Comparison of ENCODE assay signal across 19 cellular contexts in the genomic region with DNA sequence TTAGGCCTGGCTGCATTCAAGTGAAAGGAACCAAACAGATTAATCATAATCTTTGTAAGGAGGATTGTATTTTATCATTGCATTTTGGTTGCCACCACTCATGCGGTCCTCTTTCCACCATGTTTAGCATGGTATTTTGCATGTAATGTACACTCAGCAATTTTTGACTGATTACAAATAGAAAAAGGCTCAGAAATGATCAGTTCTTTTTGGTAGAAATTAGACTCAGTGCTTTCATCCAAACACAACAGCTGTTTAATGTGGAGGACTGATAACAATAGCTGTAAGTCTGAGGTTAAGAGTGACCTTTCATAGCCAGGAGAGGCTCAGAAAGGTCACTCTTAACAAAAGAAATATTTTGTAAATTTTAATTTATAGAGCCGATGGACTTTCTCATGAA. TPM values are rescaled to one million over a fixed set of nuclear protein-coding genes. Genes with fewer than 3 reads are reported as not detected.
DNase-seq lines count a peak whose midpoint lies in the region; ATAC-seq, FAIRE-seq and TF ChIP-seq lines count a peak whose summit lies in the region.
"Had no signal": no experiment of that assay in that cellular context is flagged by ENCODE, and none has a peak within 500 bp of the region (broad histone marks: within the 10 kb centered on the region; RNA-seq: fewer than 3 reads in every experiment).

No MANE protein-coding gene starts in this region.

- no peak for TF ChIP-seq EP300 in HepG2 (IDR thresholded peaks at IDR 0.05; ENCODE audit: low read depth in 2 of 2, low read length in 2 of 2)
- TF ChIP-seq EP300 in HepG2 (CRISPR knock-in tag; IDR thresholded peaks at IDR 0.05; ENCODE audit: borderline replicate concordance), result no peak

- no peaks in the 10 kb centered on the region for H3K4me1 ChIP-seq in HepG2 (ENCODE audit: insufficient read depth, low read length)
- no peaks in the 10 kb centered on the region for H3K4me1 ChIP-seq in right lobe of liver
- H3K4me1 ChIP-seq in SJCRH30, result peaks cover 38% of the 10 kb centered on the region
- no peaks in the 10 kb centered on the region for H3K4me1 ChIP-seq in keratinocyte (ENCODE audit: control insufficient read depth, extremely low read depth, insufficient read depth, low read length)

- FAIRE-seq in HepG2 (lab: Jason Lieb, UNC), result no peak
- peak; percentile 34 for FAIRE-seq in keratinocyte (lab: Jason Lieb, UNC)
- no peak for FAIRE-seq in frontal cortex (lab: Jason Lieb, UNC)
- FAIRE-seq: RCC 7860 had no signal

- TF ChIP-seq POLR2A in HepG2 (IDR thresholded peaks at IDR 0.05; ENCODE audit: insufficient read depth in 1 of 2, low read depth in 2 of 2, low read length in 2 of 2) (no peak), right lobe of liver (IDR thresholded peaks at IDR 0.05) (no peak)

- no peak for DNase-seq in HepG2 (ENCODE audit: low spot score)
- no peak for DNase-seq in right lobe of liver
- DNase-seq in SJCRH30, result peak in 1 of 2 experiments; percentile 60
- DNase-seq in keratinocyte (ENCODE audit: low read depth, low spot score), result no peak
- DNase-seq in NCI-H2029 treated with DMSO at 0.1 percent for 48 hours (lab: John Stamatoyannopoulos, UW), result no peak
- DNase-seq in frontal cortex (ENCODE audit: low spot score in 2 of 2), result no peak
- DNase-seq in SKM-1 treated with dmso at 0.1 percent for 144 hours (lab: John Stamatoyannopoulos, UW; ENCODE audit: unreplicated experiment), result no peak
- DNase-seq: CD4-positive, alpha-beta T cell; DMS53; HCEC 1CT; KBM-7; MM.1S; NCI-H1694; NCI-H2081; NCI-H2227 treated with DMSO at 0.1 percent for 48 hours; NCI-H526 treated with DMSO at 0.1 percent for 48 hours; T-helper 1 cell had no signal

- in situ Hi-C loops in HepG2 (cut with HindIII; ENCODE audit: extremely low pct_ligation_motif_present, low pct_unique_long_range_greater_than_20kb), result no loop called here

- H3K27ac ChIP-seq in HepG2 (ENCODE audit: extremely low read length, insufficient read depth, low read length), result no peak overlapping the region
- no peak overlapping the region for H3K27ac ChIP-seq in right lobe of liver
- H3K27ac ChIP-seq in SJCRH30, result peak overlapping the region; percentile 97
- no peak overlapping the region for H3K27ac ChIP-seq in keratinocyte (ENCODE audit: control insufficient read depth, insufficient read depth, low read length)
- H3K27ac ChIP-seq: BLaER1 treated with 17β-estradiol and CSF1 and Interleukin-3, amounts not matched to agents 10 nM and 100 nM had no signal

- intact Hi-C loops in HepG2 (cut with micrococcal nuclease; ENCODE audit: unreplicated experiment), result no loop called here
- intact Hi-C loops in right lobe of liver (cut with DNase I), result no loop called here

- H4K20me1 ChIP-seq in HepG2 (ENCODE audit: insufficient read depth, low read length) (no peaks in the 10 kb centered on the region), keratinocyte (ENCODE audit: control insufficient read depth, extremely low read depth, insufficient read depth, low read length) (no peaks in the 10 kb centered on the region)
- H4K20me1 ChIP-seq: BLaER1 treated with 17β-estradiol and CSF1 and Interleukin-3, amounts not matched to agents 10 nM and 100 nM had no signal

- CTCF ChIA-PET in HepG2 (lab: Yijun Ruan, JAX; ENCODE audit: low intra/inter-chr PET ratio, low total read pairs), result no interaction called here

- POLR2A ChIA-PET in HepG2 (lab: Yijun Ruan, JAX), result no interaction called here

- BruUV-seq in HepG2 (replicated peaks; lab: Mats Ljungman, UMichigan), result no TSS peak

- H3K9me3 ChIP-seq in HepG2 (ENCODE audit: low read length), result no peaks in the 10 kb centered on the region
- no peaks in the 10 kb centered on the region for H3K9me3 ChIP-seq in right lobe of liver
- no peaks in the 10 kb centered on the region for H3K9me3 ChIP-seq in SJCRH30 (replicated peaks)
- H3K9me3 ChIP-seq in keratinocyte (ENCODE audit: control insufficient read depth, low read depth, low read length), result no peaks in the 10 kb centered on the region

- dilution Hi-C loops in keratinocyte (cut with MboI; ENCODE audit: extremely low pct_ligation_motif_present, low sequenced_read_pairs), result no loop called here

- H3K4me2 ChIP-seq in HepG2 (ENCODE audit: low read depth, low read length), result no peak overlapping the region
- H3K4me2 ChIP-seq in keratinocyte (ENCODE audit: control insufficient read depth, extremely low read depth, insufficient read depth, low read depth, low read length), result no peak overlapping the region

- H3K27me3 ChIP-seq in HepG2 (ENCODE audit: control insufficient read depth in 1 of 2, insufficient read depth in 2 of 2, low read length in 2 of 2), result no peaks in the 10 kb centered on the region
- no peaks in the 10 kb centered on the region for H3K27me3 ChIP-seq in right lobe of liver
- no peaks in the 10 kb centered on the region for H3K27me3 ChIP-seq in SJCRH30
- no peaks in the 10 kb centered on the region for H3K27me3 ChIP-seq in keratinocyte (ENCODE audit: control insufficient read depth, extremely low read depth, insufficient read depth, low read length)
- H3K27me3 ChIP-seq: BLaER1 treated with 17β-estradiol and CSF1 and Interleukin-3, amounts not matched to agents 10 nM and 100 nM had no signal

- no peak overlapping the region for H2AFZ ChIP-seq in HepG2 (ENCODE audit: low read length)
- no peak overlapping the region for H2AFZ ChIP-seq in keratinocyte (ENCODE audit: control insufficient read depth, low read length)

- no peaks in the 10 kb centered on the region for H3K36me3 ChIP-seq in HepG2 (replicated peaks in 1 of 2; ENCODE audit: control insufficient read depth in 1 of 2, insufficient read depth in 2 of 2, low read length in 2 of 2)
- H3K36me3 ChIP-seq in right lobe of liver, result no peaks in the 10 kb centered on the region
- H3K36me3 ChIP-seq in SJCRH30, result peaks cover 2% of the 10 kb centered on the region; the same call in 1 of the 2 replicates
- H3K36me3 ChIP-seq in keratinocyte (ENCODE audit: control insufficient read depth in 2 of 2, extremely low read depth in 1 of 2, insufficient read depth in 2 of 2, low read length in 2 of 2), result peaks cover 0 to 3% of the 10 kb centered on the region in 2 experiments

- 85% methylated on average over 2 of the region's 2 CpGs for WGBS in HepG2 (ENCODE audit: low lambda C conversion rate)
- WGBS in right lobe of liver (ENCODE audit: insufficient coverage, low coverage, low lambda C conversion rate, missing lambda C conversion rate), result 92% methylated on average over 2 of the region's 2 CpGs

- H3K79me2 ChIP-seq in HepG2 (ENCODE audit: insufficient read depth, low read length), result no peaks in the 10 kb centered on the region
- no peaks in the 10 kb centered on the region for H3K79me2 ChIP-seq in keratinocyte (ENCODE audit: control insufficient read depth, insufficient read depth, low read length)

- H3K4me3 ChIP-seq in HepG2 (replicated peaks in 1 of 3; ENCODE audit: insufficient read depth in 1 of 3, low read depth in 2 of 3, low read length in 3 of 3) (no peak overlapping the region), right lobe of liver (no peak overlapping the region), SJCRH30 (no peak overlapping the region), keratinocyte (ENCODE audit: control insufficient read depth in 2 of 3, extremely low read depth in 1 of 3, insufficient read depth in 2 of 3, low read depth in 1 of 3, low read length in 3 of 3) (no peak overlapping the region)
- H3K4me3 ChIP-seq: BLaER1 treated with 17β-estradiol and CSF1 and Interleukin-3, amounts not matched to agents 10 nM and 100 nM had no signal

- ATAC-seq in HepG2, result no peak
- ATAC-seq in right lobe of liver, result no peak

- H3K9me1 ChIP-seq in keratinocyte (ENCODE audit: control insufficient read depth, extremely low read depth, insufficient read depth, low read length), result no peaks in the 10 kb centered on the region

- H3K9ac ChIP-seq in HepG2 (ENCODE audit: insufficient read depth, low read depth, low read length) (no peak overlapping the region), keratinocyte (ENCODE audit: control insufficient read depth, extremely low read depth, insufficient read depth, low read length) (no peak overlapping the region)
- H3K9ac ChIP-seq: BLaER1 treated with 17β-estradiol and CSF1 and Interleukin-3, amounts not matched to agents 10 nM and 100 nM had no signal

- no peak for TF ChIP-seq RAD21 in HepG2 (CRISPR knock-in tag; IDR thresholded peaks at IDR 0.05)

- no peak for TF ChIP-seq CTCF in HepG2 (CRISPR knock-in tag; IDR thresholded peaks at IDR 0.05)
- no peak for TF ChIP-seq CTCF in right lobe of liver (IDR thresholded peaks at IDR 0.05)
- TF ChIP-seq CTCF in keratinocyte (optimal IDR thresholded peaks at IDR 0.05 in 1 of 3, IDR thresholded peaks at IDR 0.05 in 1 of 3, conservative IDR thresholded peaks at IDR 0.05 in 1 of 3; ENCODE audit: extremely low read depth in 1 of 3, insufficient read depth in 2 of 3, low read length in 3 of 3), result no peak

RNA-seq across cellular contexts. Expression of a gene that starts 25.3 kb away (rescaled TPM):
- total RNA-seq in HepG2 (2016; rRNA removed; fragmentation: Illumina TruSeq; extraction: Trizol) (53.2 and 71.9 TPM in 2 replicates), right lobe of liver (10 to 100 TPM; 10.9 to 21.4 (median 16.8) TPM), frontal cortex (40.8 TPM)
- total RNA-seq in HepG2 (2016; cell fraction: cytosol; rRNA removed; fragmentation: Illumina TruSeq; extraction: Trizol; ENCODE audit: low read depth), result 33.1 and 38.2 TPM in 2 replicates
- 46.8 and 68.3 TPM in 2 replicates for total RNA-seq in HepG2 (2016; cell fraction: insoluble cytoplasmic fraction; rRNA removed; fragmentation: Illumina TruSeq; extraction: Trizol)
- 65.5 and 77.5 TPM in 2 replicates for total RNA-seq in HepG2 (2016; cell fraction: membrane; rRNA removed; fragmentation: Illumina TruSeq; extraction: Trizol)
- total RNA-seq in HepG2 (2016; cell fraction: nucleus; rRNA removed; fragmentation: Illumina TruSeq; extraction: Trizol), result 32.7 and 34.5 TPM in 2 replicates
- polyA plus RNA-seq in HepG2 (2011; rRNA removed) (53.2 and 79.6 TPM in 2 replicates), keratinocyte (45.1 to 98.0 TPM (median 67.2 TPM) in 3 replicates)
- polyA plus RNA-seq in HepG2 (2011; cell fraction: cytosol; rRNA removed), result 39.6 and 62.6 TPM in 2 replicates
- polyA plus RNA-seq in HepG2 (2011; cell fraction: nucleus; rRNA removed), result 13.5 and 22.1 TPM in 2 replicates
- 49.4 and 52.3 TPM in 2 replicates for polyA plus RNA-seq in HepG2 (2012)
- polyA plus RNA-seq in HepG2 (2016; cell fraction: cytosol; fragmentation: Illumina TruSeq; extraction: Trizol; ENCODE audit: low read depth), result 33.4 and 40.5 TPM in 2 replicates
- 72.7 and 77.7 TPM in 2 replicates for polyA plus RNA-seq in HepG2 (2016; cell fraction: insoluble cytoplasmic fraction; fragmentation: Illumina TruSeq; extraction: Trizol; ENCODE audit: low read depth)
- 66.6 and 74.5 TPM in 2 replicates for polyA plus RNA-seq in HepG2 (2016; cell fraction: membrane; fragmentation: Illumina TruSeq; extraction: Trizol; ENCODE audit: low read depth)
- polyA plus RNA-seq in HepG2 (2016; cell fraction: nucleus; fragmentation: Illumina TruSeq; extraction: Trizol; ENCODE audit: insufficient read depth, low read depth), result 45.1 and 49.4 TPM in 2 replicates
- polyA minus RNA-seq in HepG2 (2011; rRNA and poly(A)+ RNA removed; ENCODE audit: low replicate concordance), result 13.1 and 26.7 TPM in 2 replicates
- 15.5 and 18.1 TPM in 2 replicates for polyA minus RNA-seq in HepG2 (2011; cell fraction: cytosol; rRNA and poly(A)+ RNA removed)
- 22.7 and 31.3 TPM in 2 replicates for polyA minus RNA-seq in HepG2 (2011; cell fraction: nucleus; rRNA and poly(A)+ RNA removed)
- total RNA-seq in SJCRH30 (2014; rRNA removed; shearing (Covaris generic)), result 41.4 TPM in 2 replicates
- 43.0 TPM for polyA plus RNA-seq in keratinocyte (2011; ENCODE audit: low read depth)
- 50.9 and 90.1 TPM in 2 replicates for polyA plus RNA-seq in keratinocyte (2011; cell fraction: cytosol; rRNA removed)
- 51.1 and 54.9 TPM in 2 replicates for polyA plus RNA-seq in keratinocyte (2011; cell fraction: nucleus; rRNA removed)
- 29.5 and 32.1 TPM in 2 replicates for polyA plus RNA-seq in keratinocyte (2012; ENCODE audit: low replicate concordance)
- polyA minus RNA-seq in keratinocyte, result 6.5 to 31.0 TPM (median 16.5 TPM) in 3 replicates
- 13.2 TPM for polyA minus RNA-seq in keratinocyte (2011; cell fraction: cytosol; rRNA and poly(A)+ RNA removed)
- polyA minus RNA-seq in keratinocyte (2011; cell fraction: nucleus; rRNA and poly(A)+ RNA removed), result 9.0 and 21.9 TPM in 2 replicates
